ENCODE assay signal across 8 cellular contexts in the genomic region with DNA sequence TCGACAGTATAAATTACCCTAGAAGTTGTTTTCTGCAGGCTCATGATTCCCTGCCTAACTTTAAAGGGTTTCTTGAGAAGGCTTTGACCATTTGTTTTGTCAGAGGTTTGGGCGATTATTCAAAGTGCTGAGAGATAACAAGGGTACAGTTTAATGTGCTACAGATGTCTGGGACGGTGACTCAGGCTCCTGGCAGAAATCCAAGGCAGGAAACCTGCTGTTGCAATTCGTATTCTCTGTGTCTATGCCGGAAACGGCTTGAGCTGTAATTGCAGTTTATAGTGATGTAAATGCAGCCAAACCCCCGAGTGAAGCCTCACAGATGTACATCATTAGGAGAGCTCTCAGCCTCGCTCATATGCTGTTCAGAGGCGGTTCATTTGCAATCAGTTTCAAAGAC.
A peak's percentile ranks its signal among the peaks of the same experiment; 100 is the strongest.
DNase-seq lines count a peak whose midpoint lies in the region; ATAC-seq, FAIRE-seq and TF ChIP-seq lines count a peak whose summit lies in the region.

No MANE protein-coding gene starts in this region.

- H3K36me3 ChIP-seq in ACC112 (ENCODE audit: insufficient read depth, low read length) (no peaks in the 10 kb centered on the region), endothelial cell of umbilical vein (ENCODE audit: control insufficient read depth in 2 of 2, extremely low read depth in 1 of 2, insufficient read depth in 2 of 2, low read length in 2 of 2) (no peaks in the 10 kb centered on the region), mucosa of descending colon (ENCODE audit: low read depth) (no peaks in the 10 kb centered on the region)

- intact Hi-C loops in endothelial cell of umbilical vein (cut with micrococcal nuclease) (no loop called here), mucosa of descending colon (cut with DNase I, micrococcal nuclease) (no loop called here)

- H3K9ac ChIP-seq in endothelial cell of umbilical vein (replicated peaks; ENCODE audit: extremely low read depth, insufficient read depth, low read length): no peak overlapping the region

- H3K27ac ChIP-seq in ACC112 (ENCODE audit: low read depth, low read length): peak overlapping the region; percentile 10; the same call in 1 of the 2 replicates
- H3K27ac ChIP-seq in endothelial cell of umbilical vein (ENCODE audit: insufficient read depth, low read depth, low read length): no peak overlapping the region

- BruUV-seq in endothelial cell of umbilical vein (replicated peaks; lab: Mats Ljungman, UMichigan): no TSS peak

- H3K9me3 ChIP-seq in endothelial cell of umbilical vein (replicated peaks; ENCODE audit: control insufficient read depth, insufficient read depth, low read length): no peaks in the 10 kb centered on the region
- no peaks in the 10 kb centered on the region for H3K9me3 ChIP-seq in mucosa of descending colon

- H3K4me3 ChIP-seq in ACC112 (ENCODE audit: low read depth, low read length): no peak overlapping the region
- H3K4me3 ChIP-seq in endothelial cell of umbilical vein (replicated peaks in 1 of 3; ENCODE audit: insufficient read depth in 1 of 3, low read depth in 1 of 3, low read length in 3 of 3): no peak overlapping the region
- no peak overlapping the region for H3K4me3 ChIP-seq in mucosa of descending colon

- dilution Hi-C loops in endothelial cell of umbilical vein (cut with MboI; ENCODE audit: extremely low pct_ligation_motif_present, low sequenced_read_pairs): no loop called here

- H3K9me1 ChIP-seq in endothelial cell of umbilical vein (replicated peaks; ENCODE audit: control insufficient read depth, extremely low read depth, insufficient read depth, low read length): no peaks in the 10 kb centered on the region

- H4K20me1 ChIP-seq in endothelial cell of umbilical vein (replicated peaks; ENCODE audit: control insufficient read depth, extremely low read depth, insufficient read depth, low read length): no peaks in the 10 kb centered on the region

- TF ChIP-seq POLR2A in endothelial cell of umbilical vein (IDR thresholded peaks at IDR 0.05; ENCODE audit: low read depth, low read length): no peak

- TF ChIP-seq CTCF in endothelial cell of umbilical vein (IDR thresholded peaks at IDR 0.05; ENCODE audit: extremely low read depth in 1 of 2, insufficient read depth in 1 of 2, low read depth in 1 of 2, low read length in 2 of 2): no peak
- no peak for TF ChIP-seq CTCF in mucosa of descending colon (IDR thresholded peaks at IDR 0.05)

- FAIRE-seq in endothelial cell of umbilical vein (lab: Jason Lieb, UNC): peak; percentile 93

- peak; percentile 95 for DNase-seq in NCI-H146 (lab: John Stamatoyannopoulos, UW)
- DNase-seq in T follicular helper cell (ENCODE audit: low read depth): peak; percentile 1
- DNase-seq in endothelial cell of umbilical vein (ENCODE audit: low read depth, low spot score): peak; percentile 84
- peak; percentile 69 to 79 (median 70) for DNase-seq in mucosa of descending colon
- DNase-seq in ureter (ENCODE audit: low spot score): peak; percentile 89

- H2AFZ ChIP-seq in ACC112 (ENCODE audit: low read length, unreplicated experiment) (no peak overlapping the region), endothelial cell of umbilical vein (ENCODE audit: low read depth, low read length) (no peak overlapping the region)

- H3K27me3 ChIP-seq in ACC112 (ENCODE audit: insufficient read depth, low read length) (peaks cover 8% of the 10 kb centered on the region), endothelial cell of umbilical vein (ENCODE audit: control insufficient read depth in 2 of 2, insufficient read depth in 2 of 2, low read length in 2 of 2) (peaks cover 0 to 3% of the 10 kb centered on the region in 2 experiments)

- ATAC-seq in GM21576 (IDR thresholded peaks at IDR 0.05; ENCODE audit: unreplicated experiment) (peak; percentile 59), mucosa of descending colon (peak; percentile 97), GM19324 (IDR thresholded peaks at IDR 0.05; ENCODE audit: low FRiP score, unreplicated experiment) (no peak)

- POLR2A ChIA-PET in endothelial cell of umbilical vein (lab: Charles Lee): no interaction called here

- CTCF ChIA-PET in endothelial cell of umbilical vein (lab: Charles Lee): interaction anchor here (1.1 to 1.3 kb wide), 2 partner anchors 475 to 618 kb away, joined by 3 to 5 read pairs; a partner anchor contains a TSS

- H3K79me2 ChIP-seq in ACC112 (ENCODE audit: control insufficient read depth, insufficient read depth, low read length, unreplicated experiment): no peaks in the 10 kb centered on the region
- H3K79me2 ChIP-seq in endothelial cell of umbilical vein (ENCODE audit: control insufficient read depth, insufficient read depth, low read length): no peaks in the 10 kb centered on the region

- H3K4me1 ChIP-seq in ACC112 (ENCODE audit: control insufficient read depth, insufficient read depth, low read length, unreplicated experiment) (peaks cover 10% of the 10 kb centered on the region), endothelial cell of umbilical vein (ENCODE audit: control insufficient read depth, extremely low read depth, insufficient read depth, low read length) (peaks cover 10% of the 10 kb centered on the region), mucosa of descending colon (ENCODE audit: low read depth) (peaks cover 10% of the 10 kb centered on the region)

- H3K4me2 ChIP-seq in endothelial cell of umbilical vein (ENCODE audit: insufficient read depth, low read length): peak overlapping the region; percentile 18

TF ChIP-seq in endothelial cell of umbilical vein, 7 proteins besides CTCF, POLR2A, EP300 and RAD21:
- TF ChIP-seq EZH2 (IDR thresholded peaks at IDR 0.05; ENCODE audit: borderline replicate concordance, low read depth, low read length, severe bottlenecking): no peak
- TF ChIP-seq, protein P1, sequence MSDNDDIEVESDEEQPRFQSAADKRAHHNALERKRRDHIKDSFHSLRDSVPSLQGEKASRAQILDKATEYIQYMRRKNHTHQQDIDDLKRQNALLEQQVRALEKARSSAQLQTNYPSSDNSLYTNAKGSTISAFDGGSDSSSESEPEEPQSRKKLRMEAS (IDR thresholded peaks at IDR 0.05; ENCODE audit: insufficient read depth, insufficient read length): no peak
- TF ChIP-seq POLR2AphosphoS5 (IDR thresholded peaks at IDR 0.05; ENCODE audit: insufficient read depth, low read depth, low read length): peak; percentile 34
- TF ChIP-seq JUN (IDR thresholded peaks at IDR 0.05; ENCODE audit: borderline replicate concordance, insufficient read depth, insufficient read length, low read depth): peak; percentile 50
- peak; percentile 40 for TF ChIP-seq GATA2 (IDR thresholded peaks at IDR 0.05; ENCODE audit: insufficient read depth, insufficient read length, low read depth, low read length)
- peak; percentile 85 for TF ChIP-seq FOS (IDR thresholded peaks at IDR 0.05; ENCODE audit: borderline replicate concordance, insufficient read depth, low read length)
- no peak for TF ChIP-seq MYC (IDR thresholded peaks at IDR 0.05; ENCODE audit: low read depth, low read length)

Comparison
In these comparisons a context has a peak if more than half of its experiments do, and no peak if none do; other contexts are left out.
1. DNase-seq: peak in every context shown above with its lines; median percentile 95 in NCI-H146; 89 in ureter; 84 in endothelial cell of umbilical vein; 70 in mucosa of descending colon; 1 in T follicular helper cell.